Comparison of ENCODE assay signal across 8 cellular contexts in genomic region chr6:79813854-79814477, GRCh38.
DNase-seq lines count a peak whose midpoint lies in the region; ATAC-seq lines count a peak whose summit lies in the region.

No MANE protein-coding gene starts in this region.

- H3K9me3 Mint-ChIP-seq in naive thymus-derived CD8-positive, alpha-beta T cell: no peaks in the 10 kb centered on the region
- no peaks in the 10 kb centered on the region for H3K9me3 Mint-ChIP-seq in stimulated activated memory B cell treated with anti-CD40 and anti-IgM and Interleukin-4, amounts not matched to agents 10 μg/mL and 1 μg/mL and 100 μg/mL, for 72 hours

- H3K27ac Mint-ChIP-seq in naive thymus-derived CD8-positive, alpha-beta T cell: no peak overlapping the region
- H3K27ac Mint-ChIP-seq in stimulated activated memory B cell treated with anti-CD40 and anti-IgM and Interleukin-4, amounts not matched to agents 10 μg/mL and 1 μg/mL and 100 μg/mL, for 72 hours: no peak overlapping the region

- no peaks in the 10 kb centered on the region for H3K4me1 Mint-ChIP-seq in naive thymus-derived CD8-positive, alpha-beta T cell
- H3K4me1 Mint-ChIP-seq in stimulated activated memory B cell treated with anti-CD40 and anti-IgM and Interleukin-4, amounts not matched to agents 10 μg/mL and 1 μg/mL and 100 μg/mL, for 72 hours: no peaks in the 10 kb centered on the region

- POLR2A ChIA-PET in naive thymus-derived CD8-positive, alpha-beta T cell (lab: Charles Lee): no interaction called here

- peak; percentile 80 for ATAC-seq in GM19397 (IDR thresholded peaks at IDR 0.05; ENCODE audit: unreplicated experiment)
- ATAC-seq in HG03442 (IDR thresholded peaks at IDR 0.05; ENCODE audit: unreplicated experiment): peak; percentile 95
- peak; percentile 39 to 59 for ATAC-seq in naive thymus-derived CD8-positive, alpha-beta T cell
- peak; percentile 55 for ATAC-seq in stimulated activated memory B cell treated with anti-CD40 and anti-IgM and Interleukin-4, amounts not matched to agents 10 μg/mL and 1 μg/mL and 100 μg/mL, for 72 hours

- peak; percentile 60 for DNase-seq in D341Med (ENCODE audit: low spot score)
- DNase-seq in NCI-H748 treated with DMSO at 0.1 percent for 48 hours (lab: John Stamatoyannopoulos, UW): peak; percentile 62
- peak; percentile 23 to 42 (median 31) for DNase-seq in activated CD8-positive, alpha-beta memory T cell treated with anti-CD3 and anti-CD28 coated beads for 48 hours (ENCODE audit: low read depth in 2 of 3, low spot score in 2 of 3)
- DNase-seq in epidermal melanocyte (ENCODE audit: insufficient read length, low spot score): peak; percentile 55
- DNase-seq in naive thymus-derived CD8-positive, alpha-beta T cell: peak; percentile 22 to 76 (median 40)

- H3K36me3 Mint-ChIP-seq in naive thymus-derived CD8-positive, alpha-beta T cell: no peaks in the 10 kb centered on the region
- no peaks in the 10 kb centered on the region for H3K36me3 Mint-ChIP-seq in stimulated activated memory B cell treated with anti-CD40 and anti-IgM and Interleukin-4, amounts not matched to agents 10 μg/mL and 1 μg/mL and 100 μg/mL, for 72 hours

- peaks cover 2 to 20% (median 4%) of the 10 kb centered on the region in 5 donors for H3K27me3 Mint-ChIP-seq in naive thymus-derived CD8-positive, alpha-beta T cell
- H3K27me3 Mint-ChIP-seq in stimulated activated memory B cell treated with anti-CD40 and anti-IgM and Interleukin-4, amounts not matched to agents 10 μg/mL and 1 μg/mL and 100 μg/mL, for 72 hours: peaks cover 15% of the 10 kb centered on the region

- H3K4me3 Mint-ChIP-seq in naive thymus-derived CD8-positive, alpha-beta T cell: no peak overlapping the region
- H3K4me3 Mint-ChIP-seq in stimulated activated memory B cell treated with anti-CD40 and anti-IgM and Interleukin-4, amounts not matched to agents 10 μg/mL and 1 μg/mL and 100 μg/mL, for 72 hours: no peak overlapping the region

Comparison
In these comparisons a context has a peak if more than half of its experiments do, and no peak if none do; other contexts are left out.
1. Peak in every context shown above with its lines: DNase-seq and ATAC-seq.